1 cellular context compared by ENCODE assay signal in genomic region chr17:320809-321385, GRCh38.
TF ChIP-seq lines count a peak whose summit lies in the region.

No MANE protein-coding gene starts in this region.

TF ChIP-seq in IMR-90, 13 proteins besides CTCF, POLR2A, EP300 and RAD21 (continued from another document):
- TF ChIP-seq SMC3 (IDR thresholded peaks at IDR 0.05; ENCODE audit: low read depth, low read length) = no peak
- TF ChIP-seq RCOR1 (IDR thresholded peaks at IDR 0.05; ENCODE audit: insufficient replicate concordance, low read length) = no peak
- no peak for TF ChIP-seq CEBPB (IDR thresholded peaks at IDR 0.05; ENCODE audit: low read depth, low read length)
- TF ChIP-seq, protein P1, sequence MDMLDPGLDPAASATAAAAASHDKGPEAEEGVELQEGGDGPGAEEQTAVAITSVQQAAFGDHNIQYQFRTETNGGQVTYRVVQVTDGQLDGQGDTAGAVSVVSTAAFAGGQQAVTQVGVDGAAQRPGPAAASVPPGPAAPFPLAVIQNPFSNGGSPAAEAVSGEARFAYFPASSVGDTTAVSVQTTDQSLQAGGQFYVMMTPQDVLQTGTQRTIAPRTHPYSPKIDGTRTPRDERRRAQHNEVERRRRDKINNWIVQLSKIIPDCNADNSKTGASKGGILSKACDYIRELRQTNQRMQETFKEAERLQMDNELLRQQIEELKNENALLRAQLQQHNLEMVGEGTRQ (IDR thresholded peaks at IDR 0.05; ENCODE audit: low read depth, low read length) = no peak
- no peak for TF ChIP-seq FOS (IDR thresholded peaks at IDR 0.05; ENCODE audit: low read depth, low read length)
- TF ChIP-seq CHD1 (IDR thresholded peaks at IDR 0.05; ENCODE audit: low read depth, low read length) = no peak
- TF ChIP-seq, protein P2, sequence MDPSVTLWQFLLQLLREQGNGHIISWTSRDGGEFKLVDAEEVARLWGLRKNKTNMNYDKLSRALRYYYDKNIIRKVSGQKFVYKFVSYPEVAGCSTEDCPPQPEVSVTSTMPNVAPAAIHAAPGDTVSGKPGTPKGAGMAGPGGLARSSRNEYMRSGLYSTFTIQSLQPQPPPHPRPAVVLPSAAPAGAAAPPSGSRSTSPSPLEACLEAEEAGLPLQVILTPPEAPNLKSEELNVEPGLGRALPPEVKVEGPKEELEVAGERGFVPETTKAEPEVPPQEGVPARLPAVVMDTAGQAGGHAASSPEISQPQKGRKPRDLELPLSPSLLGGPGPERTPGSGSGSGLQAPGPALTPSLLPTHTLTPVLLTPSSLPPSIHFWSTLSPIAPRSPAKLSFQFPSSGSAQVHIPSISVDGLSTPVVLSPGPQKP (IDR thresholded peaks at IDR 0.05; ENCODE audit: borderline replicate concordance, low read depth, low read length) = no peak
- TF ChIP-seq NFE2L2 (IDR thresholded peaks at IDR 0.05; ENCODE audit: low read depth, low read length) = no peak
- no peak for TF ChIP-seq BHLHE40 (IDR thresholded peaks at IDR 0.05; ENCODE audit: low read depth, low read length)
